Comparison of ENCODE assay signal across 1 cellular context in genomic region chr10:14838582-14839304, GRCh38.
TF ChIP-seq lines count a peak whose summit lies in the region.

No MANE protein-coding gene starts in this region.

TF ChIP-seq in HepG2, 621 proteins besides CTCF, POLR2A, EP300 and RAD21 (continued from another document and continues in another):
- no peak for TF ChIP-seq CBX2 (IDR thresholded peaks at IDR 0.05; ENCODE audit: low read depth, low read length)
- no peak for TF ChIP-seq CBX2 (CRISPR knock-in tag; IDR thresholded peaks at IDR 0.05; ENCODE audit: low read depth)
- TF ChIP-seq SMAD3 (CRISPR knock-in tag; IDR thresholded peaks at IDR 0.05) = no peak
- TF ChIP-seq, protein P1, sequence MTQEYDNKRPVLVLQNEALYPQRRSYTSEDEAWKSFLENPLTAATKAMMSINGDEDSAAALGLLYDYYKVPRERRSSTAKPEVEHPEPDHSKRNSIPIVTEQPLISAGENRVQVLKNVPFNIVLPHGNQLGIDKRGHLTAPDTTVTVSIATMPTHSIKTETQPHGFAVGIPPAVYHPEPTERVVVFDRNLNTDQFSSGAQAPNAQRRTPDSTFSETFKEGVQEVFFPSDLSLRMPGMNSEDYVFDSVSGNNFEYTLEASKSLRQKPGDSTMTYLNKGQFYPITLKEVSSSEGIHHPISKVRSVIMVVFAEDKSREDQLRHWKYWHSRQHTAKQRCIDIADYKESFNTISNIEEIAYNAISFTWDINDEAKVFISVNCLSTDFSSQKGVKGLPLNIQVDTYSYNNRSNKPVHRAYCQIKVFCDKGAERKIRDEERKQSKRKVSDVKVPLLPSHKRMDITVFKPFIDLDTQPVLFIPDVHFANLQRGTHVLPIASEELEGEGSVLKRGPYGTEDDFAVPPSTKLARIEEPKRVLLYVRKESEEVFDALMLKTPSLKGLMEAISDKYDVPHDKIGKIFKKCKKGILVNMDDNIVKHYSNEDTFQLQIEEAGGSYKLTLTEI (CRISPR knock-in tag; conservative IDR thresholded peaks at IDR 0.05) = no peak
- no peak for TF ChIP-seq ZNF713 (CRISPR knock-in tag; IDR thresholded peaks at IDR 0.05)
- 0 out of 2 replicates have a peak, but pooled peaks have one; percentile 12 for TF ChIP-seq NKX3-1 (CRISPR knock-in tag; IDR thresholded peaks at IDR 0.05)
- TF ChIP-seq ZNF772 (CRISPR knock-in tag; IDR thresholded peaks at IDR 0.05) = no peak
- peak; percentile 41; the same call in 1 of the 2 replicates for TF ChIP-seq ZNF430 (CRISPR knock-in tag; IDR thresholded peaks at IDR 0.05)
- TF ChIP-seq, protein P2, sequence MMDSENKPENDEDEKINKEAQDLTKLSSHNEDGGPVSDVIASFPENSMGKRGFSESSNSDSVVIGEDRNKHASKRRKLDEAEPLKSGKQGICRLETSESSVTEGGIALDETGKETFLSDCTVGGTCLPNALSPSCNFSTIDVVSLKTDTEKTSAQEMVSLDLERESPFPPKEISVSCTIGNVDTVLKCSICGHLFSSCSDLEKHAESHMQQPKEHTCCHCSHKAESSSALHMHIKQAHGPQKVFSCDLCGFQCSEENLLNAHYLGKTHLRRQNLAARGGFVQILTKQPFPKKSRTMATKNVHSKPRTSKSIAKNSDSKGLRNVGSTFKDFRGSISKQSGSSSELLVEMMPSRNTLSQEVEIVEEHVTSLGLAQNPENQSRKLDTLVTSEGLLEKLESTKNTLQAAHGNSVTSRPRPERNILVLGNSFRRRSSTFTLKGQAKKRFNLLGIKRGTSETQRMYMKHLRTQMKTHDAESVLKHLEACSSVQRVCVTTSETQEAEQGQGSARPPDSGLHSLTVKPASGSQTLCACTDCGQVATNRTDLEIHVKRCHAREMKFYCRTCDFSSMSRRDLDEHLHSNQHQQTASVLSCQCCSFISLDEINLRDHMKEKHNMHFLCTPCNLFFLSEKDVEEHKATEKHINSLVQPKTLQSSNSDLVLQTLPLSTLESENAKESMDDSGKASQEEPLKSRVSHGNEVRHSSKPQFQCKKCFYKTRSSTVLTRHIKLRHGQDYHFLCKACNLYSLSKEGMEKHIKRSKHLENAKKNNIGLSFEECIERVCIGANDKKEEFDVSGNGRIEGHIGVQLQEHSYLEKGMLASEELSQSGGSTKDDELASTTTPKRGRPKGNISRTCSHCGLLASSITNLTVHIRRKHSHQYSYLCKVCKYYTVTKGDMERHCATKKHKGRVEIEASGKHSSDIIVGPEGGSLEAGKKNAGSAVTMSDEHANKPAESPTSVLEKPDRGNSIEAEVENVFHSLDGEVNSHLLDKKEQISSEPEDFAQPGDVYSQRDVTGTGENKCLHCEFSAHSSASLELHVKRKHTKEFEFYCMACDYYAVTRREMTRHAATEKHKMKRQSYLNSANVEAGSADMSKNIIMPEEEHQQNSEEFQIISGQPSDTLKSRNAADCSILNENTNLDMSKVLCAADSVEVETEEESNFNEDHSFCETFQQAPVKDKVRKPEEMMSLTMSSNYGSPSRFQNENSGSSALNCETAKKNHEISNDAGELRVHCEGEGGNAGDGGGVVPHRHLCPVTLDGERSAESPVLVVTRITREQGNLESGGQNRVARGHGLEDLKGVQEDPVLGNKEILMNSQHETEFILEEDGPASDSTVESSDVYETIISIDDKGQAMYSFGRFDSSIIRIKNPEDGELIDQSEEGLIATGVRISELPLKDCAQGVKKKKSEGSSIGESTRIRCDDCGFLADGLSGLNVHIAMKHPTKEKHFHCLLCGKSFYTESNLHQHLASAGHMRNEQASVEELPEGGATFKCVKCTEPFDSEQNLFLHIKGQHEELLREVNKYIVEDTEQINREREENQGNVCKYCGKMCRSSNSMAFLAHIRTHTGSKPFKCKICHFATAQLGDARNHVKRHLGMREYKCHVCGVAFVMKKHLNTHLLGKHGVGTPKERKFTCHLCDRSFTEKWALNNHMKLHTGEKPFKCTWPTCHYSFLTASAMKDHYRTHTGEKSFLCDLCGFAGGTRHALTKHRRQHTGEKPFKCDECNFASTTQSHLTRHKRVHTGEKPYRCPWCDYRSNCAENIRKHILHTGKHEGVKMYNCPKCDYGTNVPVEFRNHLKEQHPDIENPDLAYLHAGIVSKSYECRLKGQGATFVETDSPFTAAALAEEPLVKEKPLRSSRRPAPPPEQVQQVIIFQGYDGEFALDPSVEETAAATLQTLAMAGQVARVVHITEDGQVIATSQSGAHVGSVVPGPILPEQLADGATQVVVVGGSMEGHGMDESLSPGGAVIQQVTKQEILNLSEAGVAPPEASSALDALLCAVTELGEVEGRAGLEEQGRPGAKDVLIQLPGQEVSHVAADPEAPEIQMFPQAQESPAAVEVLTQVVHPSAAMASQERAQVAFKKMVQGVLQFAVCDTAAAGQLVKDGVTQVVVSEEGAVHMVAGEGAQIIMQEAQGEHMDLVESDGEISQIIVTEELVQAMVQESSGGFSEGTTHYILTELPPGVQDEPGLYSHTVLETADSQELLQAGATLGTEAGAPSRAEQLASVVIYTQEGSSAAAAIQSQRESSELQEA (CRISPR knock-in tag; IDR thresholded peaks at IDR 0.05; ENCODE audit: not compliant biosample characterization) = no peak
- TF ChIP-seq ZBTB46 (CRISPR knock-in tag; IDR thresholded peaks at IDR 0.05; ENCODE audit: borderline replicate concordance) = no peak
- TF ChIP-seq ZBTB7B (CRISPR knock-in tag; IDR thresholded peaks at IDR 0.05) = peak; percentile 12; the same call in 1 of the 2 replicates
- no peak for TF ChIP-seq TRAFD1 (CRISPR knock-in tag; IDR thresholded peaks at IDR 0.05; ENCODE audit: borderline replicate concordance)
- TF ChIP-seq MTA1 (CRISPR knock-in tag; IDR thresholded peaks at IDR 0.05; ENCODE audit: borderline replicate concordance) = 0 out of 2 replicates have a peak, but pooled peaks have one; percentile 5
- no peak for TF ChIP-seq KAT2B (IDR thresholded peaks at IDR 0.05; ENCODE audit: borderline replicate concordance, low read depth, low read length)
- no peak for TF ChIP-seq SOX5 (CRISPR knock-in tag; IDR thresholded peaks at IDR 0.05; ENCODE audit: borderline replicate concordance)
- no peak for TF ChIP-seq ZNF317 (CRISPR knock-in tag; IDR thresholded peaks at IDR 0.05)
- no peak for TF ChIP-seq ZNF644 (CRISPR knock-in tag; IDR thresholded peaks at IDR 0.05; ENCODE audit: low read depth)
- no peak for TF ChIP-seq MYC (CRISPR knock-in tag; IDR thresholded peaks at IDR 0.05; ENCODE audit: borderline replicate concordance)
- no peak for TF ChIP-seq ATF7-NPFF (CRISPR knock-in tag; IDR thresholded peaks at IDR 0.05; ENCODE audit: low read depth)
- TF ChIP-seq, protein P3, sequence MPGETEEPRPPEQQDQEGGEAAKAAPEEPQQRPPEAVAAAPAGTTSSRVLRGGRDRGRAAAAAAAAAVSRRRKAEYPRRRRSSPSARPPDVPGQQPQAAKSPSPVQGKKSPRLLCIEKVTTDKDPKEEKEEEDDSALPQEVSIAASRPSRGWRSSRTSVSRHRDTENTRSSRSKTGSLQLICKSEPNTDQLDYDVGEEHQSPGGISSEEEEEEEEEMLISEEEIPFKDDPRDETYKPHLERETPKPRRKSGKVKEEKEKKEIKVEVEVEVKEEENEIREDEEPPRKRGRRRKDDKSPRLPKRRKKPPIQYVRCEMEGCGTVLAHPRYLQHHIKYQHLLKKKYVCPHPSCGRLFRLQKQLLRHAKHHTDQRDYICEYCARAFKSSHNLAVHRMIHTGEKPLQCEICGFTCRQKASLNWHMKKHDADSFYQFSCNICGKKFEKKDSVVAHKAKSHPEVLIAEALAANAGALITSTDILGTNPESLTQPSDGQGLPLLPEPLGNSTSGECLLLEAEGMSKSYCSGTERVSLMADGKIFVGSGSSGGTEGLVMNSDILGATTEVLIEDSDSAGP (CRISPR knock-in tag; IDR thresholded peaks at IDR 0.05; ENCODE audit: borderline replicate concordance) = 0 out of 2 replicates have a peak, but pooled peaks have one; percentile 10
- TF ChIP-seq FLYWCH1 (CRISPR knock-in tag; IDR thresholded peaks at IDR 0.05) = no peak
- no peak for TF ChIP-seq ZNF33A (CRISPR knock-in tag; IDR thresholded peaks at IDR 0.05; ENCODE audit: borderline replicate concordance)
- TF ChIP-seq RBM22 (optimal IDR thresholded peaks at IDR 0.05; ENCODE audit: low read length) = no peak
- 0 out of 2 replicates have a peak, but pooled peaks have one; percentile 10 for TF ChIP-seq HOXA3 (CRISPR knock-in tag; IDR thresholded peaks at IDR 0.05)
- TF ChIP-seq HNRNPUL1 (IDR thresholded peaks at IDR 0.05; ENCODE audit: low read depth, low read length) = no peak; the same call in 1 of the 2 replicates
- TF ChIP-seq ASH2L (IDR thresholded peaks at IDR 0.05; ENCODE audit: insufficient read length, low read depth, low read length) = peak; percentile 4
- 0 out of 2 replicates have a peak, but pooled peaks have one; percentile 13 for TF ChIP-seq ATF1 (CRISPR knock-in tag; IDR thresholded peaks at IDR 0.05)
- no peak for TF ChIP-seq CHD2 (IDR thresholded peaks at IDR 0.05; ENCODE audit: low read depth, low read length)
- TF ChIP-seq SALL2 (CRISPR knock-in tag; IDR thresholded peaks at IDR 0.05) = no peak
- TF ChIP-seq EED (CRISPR knock-in tag; IDR thresholded peaks at IDR 0.05) = 0 out of 2 replicates have a peak, but pooled peaks have one; percentile 12
- no peak for TF ChIP-seq HNF1A (IDR thresholded peaks at IDR 0.05; ENCODE audit: low read depth)
- no peak for TF ChIP-seq HNF1A (CRISPR knock-in tag; IDR thresholded peaks at IDR 0.05; ENCODE audit: borderline replicate concordance)
- TF ChIP-seq AKAP8 (CRISPR knock-in tag; IDR thresholded peaks at IDR 0.05) = no peak
- no peak for TF ChIP-seq ZNF709 (CRISPR knock-in tag; IDR thresholded peaks at IDR 0.05)
